ENCODE assay signal across 12 cellular contexts in the genomic region with DNA sequence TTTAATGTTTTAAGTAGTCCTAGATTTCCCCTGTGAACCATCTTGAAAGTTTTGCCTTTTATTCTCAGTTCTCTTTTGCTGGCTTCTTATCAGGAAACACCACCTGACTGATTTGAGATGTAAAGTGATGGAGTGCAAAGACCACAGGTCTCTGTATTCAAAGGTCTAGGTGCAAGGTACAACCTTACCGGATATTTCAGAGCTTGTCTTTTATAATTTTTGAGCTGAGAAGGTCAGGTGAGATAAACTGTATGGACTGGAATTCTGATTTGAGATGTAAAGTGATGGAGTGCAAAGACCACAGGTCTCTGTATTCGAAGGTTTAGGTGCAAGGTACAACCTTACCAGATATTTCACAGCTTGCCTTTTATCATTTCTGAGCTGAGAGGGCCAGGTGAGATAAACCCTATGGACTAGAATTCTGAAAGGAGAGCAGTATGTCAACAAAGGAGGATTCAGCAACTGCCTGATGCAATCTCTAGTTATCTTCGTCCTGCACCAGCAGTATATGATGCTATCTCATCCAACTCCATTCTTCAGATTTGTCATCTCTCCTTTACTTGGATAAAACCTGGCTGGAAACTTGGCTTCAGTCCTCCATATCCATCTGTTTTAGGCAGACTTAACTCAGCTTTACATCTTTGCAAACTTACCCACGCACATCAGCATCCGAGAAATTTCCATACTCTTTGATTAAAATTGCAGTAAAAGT.
DNase-seq lines count a peak whose midpoint lies in the region; ATAC-seq and TF ChIP-seq lines count a peak whose summit lies in the region.
"Had no signal": no experiment of that assay in that cellular context is flagged by ENCODE, and none has a peak within 500 bp of the region (broad histone marks: within the 10 kb centered on the region; RNA-seq: fewer than 3 reads in every experiment).

No MANE protein-coding gene starts in this region.

- H3K27me3 ChIP-seq in stomach = no peaks in the 10 kb centered on the region

- POLR2A ChIA-PET in activated CD4-positive, alpha-beta T cell treated with anti-CD3 and anti-CD28 coated beads, Interleukin-2, amount 10 ng/mL, durations not matched to agents 7 days and 5 days (lab: Charles Lee) = no interaction called here
- POLR2A ChIA-PET in T-cell (lab: Charles Lee) = no interaction called here

- CTCF ChIA-PET in activated CD4-positive, alpha-beta T cell treated with anti-CD3 and anti-CD28 coated beads, Interleukin-2, amount 10 ng/mL, durations not matched to agents 7 days and 5 days (lab: Charles Lee) = interaction anchor here (0.9 to 1.5 kb wide), 3 partner anchors 14 to 59 kb away, joined by 4 to 5 read pairs (median 4); no protein-coding TSS in a partner anchor
- CTCF ChIA-PET in T-cell (lab: Charles Lee) = interaction anchor here (0.5 to 0.6 kb wide), 2 partner anchors 25 to 42 kb away, joined by 3 to 8 read pairs; no protein-coding TSS in a partner anchor

- intact Hi-C loops in stomach (cut with DNase I; ENCODE audit: low total_unique reads) = no loop called here

- TF ChIP-seq CTCF in fibroblast of villous mesenchyme (IDR thresholded peaks at IDR 0.05; ENCODE audit: insufficient read depth, low read depth, low read length) (no peak), stomach (IDR thresholded peaks at IDR 0.05) (no peak)

- no peaks in the 10 kb centered on the region for H3K9me3 ChIP-seq in stomach

- peak overlapping the region in 4 of 5 donors; percentile 89 to 93 (median 92) for H3K27ac ChIP-seq in stomach

- peaks cover 20 to 54% (median 49%) of the 10 kb centered on the region in 4 donors for H3K4me1 ChIP-seq in stomach

- peaks cover 14% of the 10 kb centered on the region for H3K36me3 Mint-ChIP-seq in activated CD4-positive, alpha-beta T cell treated with anti-CD3 and anti-CD28 coated beads, Interleukin-2, amount 10 ng/mL, durations not matched to agents 7 days and 5 days (ENCODE audit: low read depth)
- H3K36me3 Mint-ChIP-seq in T-cell = peaks cover 10% of the 10 kb centered on the region

- peaks cover 0 to 4% (median 0%) of the 10 kb centered on the region in 4 donors for H3K36me3 ChIP-seq in stomach

- DNase-seq in activated CD4-positive, alpha-beta T cell treated with anti-CD3 and anti-CD28 coated beads, Interleukin-2, amount 10 ng/mL, durations not matched to agents 7 days and 5 days = no peak
- DNase-seq in activated CD4-positive, alpha-beta T cell treated with anti-CD3 and anti-CD28 coated beads, Interleukin-2, amount 50 U/mL, for 1 hour = no peak
- no peak for DNase-seq in T-cell
- DNase-seq in fibroblast of villous mesenchyme (ENCODE audit: low read depth) = peak; percentile 46
- DNase-seq in stomach = no peak
- DNase-seq in NCI-H2196 (lab: John Stamatoyannopoulos, UW; ENCODE audit: unreplicated experiment) = no peak
- DNase-seq in NCI-H146 (lab: John Stamatoyannopoulos, UW) = no peak
- DNase-seq in activated CD4-positive, CD25-positive, alpha-beta regulatory T cell treated with anti-CD3 and anti-CD28 coated beads, Interleukin-2, amount 50 U/mL, for 72 hours = no peak
- DNase-seq: H7, NCI-H69, T1000 had no signal

- WGBS in stomach, 5 donors = 41 to 63% (median 53%) methylated on average over 5 of the region's 5 CpGs

- TF ChIP-seq POLR2A in stomach (IDR thresholded peaks at IDR 0.05) = no peak

- ATAC-seq in T-cell (replicated peaks in 1 of 4) = no peak

- H3K4me3 Mint-ChIP-seq in activated CD4-positive, alpha-beta T cell treated with anti-CD3 and anti-CD28 coated beads, Interleukin-2, amount 10 ng/mL, durations not matched to agents 7 days and 5 days = no peak overlapping the region
- peak overlapping the region in 1 of 3 donors; percentile 80 for H3K4me3 Mint-ChIP-seq in T-cell

- TF ChIP-seq EP300 in stomach (IDR thresholded peaks at IDR 0.05) = no peak

- no peaks in the 10 kb centered on the region for H3K27me3 Mint-ChIP-seq in activated CD4-positive, alpha-beta T cell treated with anti-CD3 and anti-CD28 coated beads, Interleukin-2, amount 10 ng/mL, durations not matched to agents 7 days and 5 days
- no peaks in the 10 kb centered on the region for H3K27me3 Mint-ChIP-seq in T-cell

- H3K27ac Mint-ChIP-seq in activated CD4-positive, alpha-beta T cell treated with anti-CD3 and anti-CD28 coated beads, Interleukin-2, amount 10 ng/mL, durations not matched to agents 7 days and 5 days = peak overlapping the region; percentile 68
- H3K27ac Mint-ChIP-seq in T-cell = peak overlapping the region; percentile 99 to 100

- H3K4me1 Mint-ChIP-seq in activated CD4-positive, alpha-beta T cell treated with anti-CD3 and anti-CD28 coated beads, Interleukin-2, amount 10 ng/mL, durations not matched to agents 7 days and 5 days = peaks cover 48% of the 10 kb centered on the region
- peaks cover 52 to 65% (median 58%) of the 10 kb centered on the region in 3 donors for H3K4me1 Mint-ChIP-seq in T-cell

- H3K4me3 ChIP-seq in fibroblast of villous mesenchyme (ENCODE audit: low read depth, low read length) (no peak overlapping the region), stomach (no peak overlapping the region)
- H3K4me3 ChIP-seq: lung had no signal

- no peaks in the 10 kb centered on the region for H3K9me3 Mint-ChIP-seq in activated CD4-positive, alpha-beta T cell treated with anti-CD3 and anti-CD28 coated beads, Interleukin-2, amount 10 ng/mL, durations not matched to agents 7 days and 5 days
- H3K9me3 Mint-ChIP-seq in T-cell = no peaks in the 10 kb centered on the region
